ENCODE assay signal across 24 cellular contexts in the genomic region with DNA sequence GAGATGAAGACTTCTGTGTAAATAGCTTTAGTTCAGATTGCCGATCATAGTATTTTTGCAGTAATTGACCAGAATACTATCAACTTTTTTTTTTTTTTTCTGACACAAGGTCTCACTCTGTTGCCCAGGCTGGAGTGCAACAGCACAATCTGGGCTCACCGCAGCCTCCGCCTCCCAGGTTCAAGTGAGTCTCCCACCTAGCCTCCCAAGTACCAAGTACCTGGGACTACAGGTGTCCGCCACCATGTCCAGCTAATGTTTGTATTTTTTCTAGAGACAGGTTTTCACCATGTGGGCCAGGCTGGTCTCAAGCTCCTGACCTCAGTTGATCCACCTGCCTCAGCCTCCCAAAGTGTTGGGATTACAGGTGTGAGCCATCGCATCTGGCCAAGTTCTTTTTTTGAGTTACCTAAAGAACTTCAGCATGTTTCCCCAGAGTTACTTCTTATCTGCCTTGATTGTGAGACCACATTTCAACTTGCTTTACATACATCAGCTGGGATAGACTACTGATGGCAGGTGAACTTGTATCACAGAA. TPM values are rescaled to one million over a fixed set of nuclear protein-coding genes. Genes with fewer than 3 reads are reported as not detected.
DNase-seq lines count a peak whose midpoint lies in the region; ATAC-seq, FAIRE-seq and TF ChIP-seq lines count a peak whose summit lies in the region.
"Had no signal": no experiment of that assay in that cellular context is flagged by ENCODE, and none has a peak within 500 bp of the region (broad histone marks: within the 10 kb centered on the region; RNA-seq: fewer than 3 reads in every experiment).

No MANE protein-coding gene starts in this region.

- H3K36me3 Mint-ChIP-seq in Calu3 (ENCODE audit: insufficient read depth, unreplicated experiment) (peaks cover 46% of the 10 kb centered on the region), brain (peaks cover 27% of the 10 kb centered on the region)
- H3K36me3 Mint-ChIP-seq in effector memory CD8-positive, alpha-beta T cell (ENCODE audit: insufficient read depth) = no peaks in the 10 kb centered on the region
- H3K36me3 Mint-ChIP-seq: naive B cell, T-cell had no signal

- no peak for TF ChIP-seq EP300 in HepG2 (IDR thresholded peaks at IDR 0.05; ENCODE audit: low read depth in 2 of 2, low read length in 2 of 2)
- TF ChIP-seq EP300 in HepG2 (CRISPR knock-in tag; IDR thresholded peaks at IDR 0.05; ENCODE audit: borderline replicate concordance) = no peak

- H3K4me3 ChIP-seq in HepG2 (replicated peaks in 1 of 3; ENCODE audit: insufficient read depth in 1 of 3, low read depth in 2 of 3, low read length in 3 of 3) (peak overlapping the region; percentile 68 to 96 (median 96)), skeletal muscle satellite cell (ENCODE audit: low read length) (peak overlapping the region; percentile 47)

- POLR2A ChIA-PET in HepG2 (lab: Yijun Ruan, JAX) = interaction anchor here (0.9 to 4.0 kb wide), 6 partner anchors 9 to 114 kb away, joined by 3 to 30 read pairs (median 8); a partner anchor contains a TSS

- H3K27me3 Mint-ChIP-seq in Calu3 (ENCODE audit: unreplicated experiment) (no peaks in the 10 kb centered on the region), brain (peaks cover 9% of the 10 kb centered on the region)
- no peaks in the 10 kb centered on the region for H3K27me3 Mint-ChIP-seq in effector memory CD8-positive, alpha-beta T cell
- H3K27me3 Mint-ChIP-seq: activated CD4-positive, alpha-beta T cell treated with anti-CD3 and anti-CD28 coated beads for 36 hours; CD8-positive, alpha-beta memory T cell; naive B cell; T-cell had no signal

- no peak for FAIRE-seq in HepG2 (lab: Jason Lieb, UNC)
- FAIRE-seq in D721Med (lab: Jason Lieb, UNC) = no peak

- H3K9me3 Mint-ChIP-seq in Calu3 (ENCODE audit: low read depth, unreplicated experiment) (no peaks in the 10 kb centered on the region), brain (peaks cover 0 to 8% (median 2%) of the 10 kb centered on the region in 5 experiments)
- H3K9me3 Mint-ChIP-seq in effector memory CD8-positive, alpha-beta T cell = no peaks in the 10 kb centered on the region
- H3K9me3 Mint-ChIP-seq: CD8-positive, alpha-beta memory T cell; naive B cell; T-cell had no signal

- 3% methylated on average over 5 of the region's 5 CpGs for WGBS in HepG2 (ENCODE audit: low lambda C conversion rate)

- peak overlapping the region; percentile 72 for H3K4me2 ChIP-seq in HepG2 (ENCODE audit: low read depth, low read length)
- H3K4me2 ChIP-seq in skeletal muscle satellite cell (ENCODE audit: low read length) = peak overlapping the region; percentile 53

- H3K9ac ChIP-seq in HepG2 (ENCODE audit: insufficient read depth, low read depth, low read length) (peak overlapping the region; percentile 78), skeletal muscle satellite cell (ENCODE audit: low read depth, low read length) (no peak overlapping the region)

- H3K4me1 Mint-ChIP-seq in Calu3 (ENCODE audit: low read depth, unreplicated experiment) (no peaks in the 10 kb centered on the region), brain (peaks cover 67% of the 10 kb centered on the region)
- H3K4me1 Mint-ChIP-seq in effector memory CD8-positive, alpha-beta T cell (ENCODE audit: low read depth in 2 of 2) = peaks cover 13 to 14% of the 10 kb centered on the region in 2 donors

- no peak for ATAC-seq in HepG2
- no peak for ATAC-seq in effector memory CD8-positive, alpha-beta T cell (replicated peaks)
- ATAC-seq in HG03039 (IDR thresholded peaks at IDR 0.05; ENCODE audit: unreplicated experiment) = no peak
- ATAC-seq: activated CD4-positive, alpha-beta T cell treated with anti-CD3 and anti-CD28 coated beads for 36 hours; left cardiac atrium; T-cell had no signal

- intact Hi-C loops in Calu3 (cut with micrococcal nuclease; ENCODE audit: unreplicated experiment) (no loop called here), HepG2 (cut with micrococcal nuclease; ENCODE audit: unreplicated experiment) (loop anchor here (5.0 kb wide), 1 partner anchor 57 kb away; no protein-coding TSS in a partner anchor)

- TF ChIP-seq RAD21 in HepG2 (CRISPR knock-in tag; IDR thresholded peaks at IDR 0.05) = no peak

- H3K36me3 ChIP-seq in HepG2 (replicated peaks in 1 of 2; ENCODE audit: control insufficient read depth in 1 of 2, insufficient read depth in 2 of 2, low read length in 2 of 2) = peaks cover 4 to 13% of the 10 kb centered on the region in 2 experiments; a peak in 3 of 5 replicates
- H3K36me3 ChIP-seq in skeletal muscle satellite cell (ENCODE audit: insufficient read depth, low read length) = peaks cover 23% of the 10 kb centered on the region

- H3K27ac ChIP-seq in HepG2 (ENCODE audit: extremely low read length, insufficient read depth, low read length) = peak overlapping the region; percentile 94

- TF ChIP-seq POLR2A in HepG2 (IDR thresholded peaks at IDR 0.05; ENCODE audit: insufficient read depth in 1 of 2, low read depth in 2 of 2, low read length in 2 of 2) = peak in 1 of 2 experiments; percentile 63; a peak in 2 of 4 replicates

- H3K4me1 ChIP-seq in HepG2 (ENCODE audit: insufficient read depth, low read length) = peaks cover 42% of the 10 kb centered on the region
- peaks cover 47% of the 10 kb centered on the region for H3K4me1 ChIP-seq in skeletal muscle satellite cell (ENCODE audit: control insufficient read depth, insufficient read depth, low read length)

- H3K27me3 ChIP-seq in HepG2 (ENCODE audit: control insufficient read depth in 1 of 2, insufficient read depth in 2 of 2, low read length in 2 of 2) (peaks cover 0 to 4% of the 10 kb centered on the region in 2 experiments; a peak in 1 of 5 replicates), skeletal muscle satellite cell (ENCODE audit: control insufficient read depth, insufficient read depth, low read length) (no peaks in the 10 kb centered on the region)

- H3K4me3 Mint-ChIP-seq in Calu3 (ENCODE audit: low read depth, unreplicated experiment) = peak overlapping the region; percentile 87
- H3K4me3 Mint-ChIP-seq in brain = peak overlapping the region; percentile 52 to 100 (median 98)
- H3K4me3 Mint-ChIP-seq in effector memory CD8-positive, alpha-beta T cell = no peak overlapping the region
- H3K4me3 Mint-ChIP-seq: activated CD4-positive, alpha-beta T cell treated with anti-CD3 and anti-CD28 coated beads for 36 hours; T-cell had no signal

- H3K79me2 ChIP-seq in HepG2 (ENCODE audit: insufficient read depth, low read length) = peaks cover 89% of the 10 kb centered on the region

- in situ Hi-C loops in HepG2 (cut with HindIII; ENCODE audit: extremely low pct_ligation_motif_present, low pct_unique_long_range_greater_than_20kb) = no loop called here

- BruUV-seq in Calu3 (replicated peaks; lab: Mats Ljungman, UMichigan) (no TSS peak), HepG2 (replicated peaks; lab: Mats Ljungman, UMichigan) (no TSS peak)

- no peaks in the 10 kb centered on the region for H3K9me3 ChIP-seq in HepG2 (ENCODE audit: low read length)
- H3K9me3 ChIP-seq in skeletal muscle satellite cell (replicated peaks; ENCODE audit: low read length) = no peaks in the 10 kb centered on the region

- H3K27ac Mint-ChIP-seq in Calu3 (ENCODE audit: unreplicated experiment) (no peak overlapping the region), brain (peak overlapping the region in 3 of 5 experiments; percentile 45 to 57 (median 48))
- no peak overlapping the region for H3K27ac Mint-ChIP-seq in effector memory CD8-positive, alpha-beta T cell
- H3K27ac Mint-ChIP-seq: activated CD4-positive, alpha-beta T cell treated with anti-CD3 and anti-CD28 coated beads for 36 hours; T-cell had no signal

- TF ChIP-seq CTCF in Calu3 (IDR thresholded peaks at IDR 0.05; ENCODE audit: unreplicated experiment) (no peak), brain (conservative IDR thresholded peaks at IDR 0.05) (no peak), HepG2 (CRISPR knock-in tag; IDR thresholded peaks at IDR 0.05) (no peak), D721Med (IDR thresholded peaks at IDR 0.05; ENCODE audit: insufficient read depth, missing control alignments) (no peak)

- no peak overlapping the region for H2AFZ ChIP-seq in HepG2 (ENCODE audit: low read length)

- no peak for DNase-seq in Calu3
- DNase-seq in HepG2 (ENCODE audit: low spot score) = no peak
- no peak for DNase-seq in effector memory CD8-positive, alpha-beta T cell
- no peak for DNase-seq in D721Med (ENCODE audit: insufficient read length, low spot score)
- DNase-seq in activated CD8-positive, alpha-beta memory T cell treated with anti-CD3 and anti-CD28 coated beads, Interleukin-2, amount 50 U/mL, for 48 hours = no peak
- DNase-seq: activated CD4-positive, alpha-beta T cell treated with anti-CD3 and anti-CD28 coated beads for 36 hours; activated naive CD4-positive, alpha-beta T cell treated with anti-CD3 and anti-CD28 coated beads, Interleukin-2, amount 50 U/mL, for 16 hours; AML-193; CD8-positive, alpha-beta memory T cell; DMS79; effector CD4-positive, alpha-beta T cell; Kasumi-1; left cardiac atrium; mesendoderm; naive B cell; NCI-H1092; NCI-H2081; NCI-H446; OCI-M1; SHP77 treated with DMSO at 0.1 percent for 48 hours; T-cell had no signal

- peaks cover 45% of the 10 kb centered on the region for H4K20me1 ChIP-seq in HepG2 (ENCODE audit: insufficient read depth, low read length)

- CTCF ChIA-PET in Calu3 (lab: Charles Lee) (no interaction called here), HepG2 (lab: Yijun Ruan, JAX; ENCODE audit: low intra/inter-chr PET ratio, low total read pairs) (no interaction called here)

RNA-seq across cellular contexts. Expression of a gene that starts 2.8 kb away (rescaled TPM):
- total RNA-seq in Calu3 (2022) (71.8 and 77.3 TPM in 2 replicates), HepG2 (2016; rRNA removed; fragmentation: Illumina TruSeq; extraction: Trizol) (384 and 661 TPM in 2 replicates)
- polyA plus RNA-seq in brain (ENCODE audit: insufficient read depth, low read depth, low replicate concordance) (6.0 TPM), HepG2 (2011; rRNA removed) (89.8 and 99.0 TPM in 2 replicates)
- 49.0 and 58.6 TPM in 2 replicates for total RNA-seq in HepG2 (2016; cell fraction: cytosol; rRNA removed; fragmentation: Illumina TruSeq; extraction: Trizol; ENCODE audit: low read depth)
- total RNA-seq in HepG2 (2016; cell fraction: insoluble cytoplasmic fraction; rRNA removed; fragmentation: Illumina TruSeq; extraction: Trizol) = 384 and 616 TPM in 2 replicates
- 167 and 182 TPM in 2 replicates for total RNA-seq in HepG2 (2016; cell fraction: membrane; rRNA removed; fragmentation: Illumina TruSeq; extraction: Trizol)
- total RNA-seq in HepG2 (2016; cell fraction: nucleus; rRNA removed; fragmentation: Illumina TruSeq; extraction: Trizol) = 162 and 184 TPM in 2 replicates
- 131 and 185 TPM in 2 replicates for polyA plus RNA-seq in HepG2 (2011; cell fraction: cytosol; rRNA removed)
- polyA plus RNA-seq in HepG2 (2011; cell fraction: nucleus; rRNA removed) = 44.8 and 67.6 TPM in 2 replicates
- 212 and 239 TPM in 2 replicates for polyA plus RNA-seq in HepG2 (2012)
- 39.4 and 40.4 TPM in 2 replicates for polyA plus RNA-seq in HepG2 (2016; cell fraction: cytosol; fragmentation: Illumina TruSeq; extraction: Trizol; ENCODE audit: low read depth)
- polyA plus RNA-seq in HepG2 (2016; cell fraction: insoluble cytoplasmic fraction; fragmentation: Illumina TruSeq; extraction: Trizol; ENCODE audit: low read depth) = 556 and 565 TPM in 2 replicates
- 86.5 and 96.6 TPM in 2 replicates for polyA plus RNA-seq in HepG2 (2016; cell fraction: membrane; fragmentation: Illumina TruSeq; extraction: Trizol; ENCODE audit: low read depth)
- polyA plus RNA-seq in HepG2 (2016; cell fraction: nucleus; fragmentation: Illumina TruSeq; extraction: Trizol; ENCODE audit: insufficient read depth, low read depth) = 181 and 193 TPM in 2 replicates
- 9.9 and 42.1 TPM in 2 replicates for polyA minus RNA-seq in HepG2 (2011; rRNA and poly(A)+ RNA removed; ENCODE audit: low replicate concordance)
- 257 and 288 TPM in 2 replicates for polyA minus RNA-seq in HepG2 (2011; cell fraction: cytosol; rRNA and poly(A)+ RNA removed)
- polyA minus RNA-seq in HepG2 (2011; cell fraction: nucleus; rRNA and poly(A)+ RNA removed) = 82.3 and 114 TPM in 2 replicates
- total RNA-seq in skeletal muscle satellite cell (2012; rRNA removed) = 214 and 276 TPM in 2 replicates

Comparison
In these comparisons a context has a peak if more than half of its experiments do, and no peak if none do; other contexts are left out.
1. H3K27ac Mint-ChIP-seq: peak in brain (3 of 5); none in Calu3 (single experiment) and effector memory CD8-positive, alpha-beta T cell (0 of 2).
2. H3K4me3 Mint-ChIP-seq: peak in Calu3 (single experiment) and brain (5 of 5); none in effector memory CD8-positive, alpha-beta T cell (0 of 2).